2 cellular contexts compared by ENCODE assay signal in the genomic region with DNA sequence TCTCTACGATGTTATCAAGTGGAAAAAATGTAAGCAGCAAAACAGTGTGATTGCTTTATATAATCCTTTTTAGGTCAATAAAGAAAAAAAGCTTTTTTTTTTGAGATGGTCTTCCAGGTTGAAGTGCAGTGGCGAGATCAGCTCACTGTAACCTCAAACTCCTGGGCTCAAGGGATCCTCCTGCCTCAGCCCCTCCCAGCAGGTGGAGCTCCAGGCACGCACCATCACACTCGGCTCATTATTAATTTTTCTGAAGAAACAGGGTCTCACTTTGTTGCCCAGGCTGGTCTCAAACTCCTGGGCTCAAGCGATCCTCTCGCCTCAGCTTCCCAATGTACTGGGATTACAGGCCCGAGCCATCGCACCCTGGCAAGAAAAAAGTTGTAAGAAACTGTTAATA.
TF ChIP-seq lines count a peak whose summit lies in the region.

No MANE protein-coding gene starts in this region.

TF ChIP-seq in HCT116, 20 proteins besides CTCF, POLR2A, EP300 and RAD21:
- no peak for TF ChIP-seq POLR2AphosphoS5 (IDR thresholded peaks at IDR 0.05; ENCODE audit: low read depth, low read length)
- no peak for TF ChIP-seq ZNF274 (IDR thresholded peaks at IDR 0.05; ENCODE audit: low read depth, low read length)
- no peak for TF ChIP-seq TCF7L2 (IDR thresholded peaks at IDR 0.05; ENCODE audit: borderline replicate concordance, extremely low read depth, insufficient read depth, insufficient read length)
- no peak for TF ChIP-seq ELF1 (IDR thresholded peaks at IDR 0.05; ENCODE audit: borderline replicate concordance, low read depth)
- no peak for TF ChIP-seq CBX3 (IDR thresholded peaks at IDR 0.05; ENCODE audit: low read depth)
- no peak for TF ChIP-seq ZFX (IDR thresholded peaks at IDR 0.05)
- TF ChIP-seq EGR1 (IDR thresholded peaks at IDR 0.05; ENCODE audit: low read depth): no peak
- no peak for TF ChIP-seq SP1 (IDR thresholded peaks at IDR 0.05; ENCODE audit: low read depth)
- TF ChIP-seq EZH2phosphoT487 (IDR thresholded peaks at IDR 0.05; ENCODE audit: borderline replicate concordance): no peak
- TF ChIP-seq, protein P1, sequence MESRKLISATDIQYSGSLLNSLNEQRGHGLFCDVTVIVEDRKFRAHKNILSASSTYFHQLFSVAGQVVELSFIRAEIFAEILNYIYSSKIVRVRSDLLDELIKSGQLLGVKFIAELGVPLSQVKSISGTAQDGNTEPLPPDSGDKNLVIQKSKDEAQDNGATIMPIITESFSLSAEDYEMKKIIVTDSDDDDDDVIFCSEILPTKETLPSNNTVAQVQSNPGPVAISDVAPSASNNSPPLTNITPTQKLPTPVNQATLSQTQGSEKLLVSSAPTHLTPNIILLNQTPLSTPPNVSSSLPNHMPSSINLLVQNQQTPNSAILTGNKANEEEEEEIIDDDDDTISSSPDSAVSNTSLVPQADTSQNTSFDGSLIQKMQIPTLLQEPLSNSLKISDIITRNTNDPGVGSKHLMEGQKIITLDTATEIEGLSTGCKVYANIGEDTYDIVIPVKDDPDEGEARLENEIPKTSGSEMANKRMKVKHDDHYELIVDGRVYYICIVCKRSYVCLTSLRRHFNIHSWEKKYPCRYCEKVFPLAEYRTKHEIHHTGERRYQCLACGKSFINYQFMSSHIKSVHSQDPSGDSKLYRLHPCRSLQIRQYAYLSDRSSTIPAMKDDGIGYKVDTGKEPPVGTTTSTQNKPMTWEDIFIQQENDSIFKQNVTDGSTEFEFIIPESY (IDR thresholded peaks at IDR 0.05; ENCODE audit: extremely low read depth, insufficient replicate concordance, low read length): no peak
- no peak for TF ChIP-seq SIN3A (IDR thresholded peaks at IDR 0.05; ENCODE audit: low read depth)
- TF ChIP-seq, protein P2, sequence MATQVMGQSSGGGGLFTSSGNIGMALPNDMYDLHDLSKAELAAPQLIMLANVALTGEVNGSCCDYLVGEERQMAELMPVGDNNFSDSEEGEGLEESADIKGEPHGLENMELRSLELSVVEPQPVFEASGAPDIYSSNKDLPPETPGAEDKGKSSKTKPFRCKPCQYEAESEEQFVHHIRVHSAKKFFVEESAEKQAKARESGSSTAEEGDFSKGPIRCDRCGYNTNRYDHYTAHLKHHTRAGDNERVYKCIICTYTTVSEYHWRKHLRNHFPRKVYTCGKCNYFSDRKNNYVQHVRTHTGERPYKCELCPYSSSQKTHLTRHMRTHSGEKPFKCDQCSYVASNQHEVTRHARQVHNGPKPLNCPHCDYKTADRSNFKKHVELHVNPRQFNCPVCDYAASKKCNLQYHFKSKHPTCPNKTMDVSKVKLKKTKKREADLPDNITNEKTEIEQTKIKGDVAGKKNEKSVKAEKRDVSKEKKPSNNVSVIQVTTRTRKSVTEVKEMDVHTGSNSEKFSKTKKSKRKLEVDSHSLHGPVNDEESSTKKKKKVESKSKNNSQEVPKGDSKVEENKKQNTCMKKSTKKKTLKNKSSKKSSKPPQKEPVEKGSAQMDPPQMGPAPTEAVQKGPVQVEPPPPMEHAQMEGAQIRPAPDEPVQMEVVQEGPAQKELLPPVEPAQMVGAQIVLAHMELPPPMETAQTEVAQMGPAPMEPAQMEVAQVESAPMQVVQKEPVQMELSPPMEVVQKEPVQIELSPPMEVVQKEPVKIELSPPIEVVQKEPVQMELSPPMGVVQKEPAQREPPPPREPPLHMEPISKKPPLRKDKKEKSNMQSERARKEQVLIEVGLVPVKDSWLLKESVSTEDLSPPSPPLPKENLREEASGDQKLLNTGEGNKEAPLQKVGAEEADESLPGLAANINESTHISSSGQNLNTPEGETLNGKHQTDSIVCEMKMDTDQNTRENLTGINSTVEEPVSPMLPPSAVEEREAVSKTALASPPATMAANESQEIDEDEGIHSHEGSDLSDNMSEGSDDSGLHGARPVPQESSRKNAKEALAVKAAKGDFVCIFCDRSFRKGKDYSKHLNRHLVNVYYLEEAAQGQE (IDR thresholded peaks at IDR 0.05; ENCODE audit: low read depth): no peak
- no peak for TF ChIP-seq SRF (IDR thresholded peaks at IDR 0.05; ENCODE audit: low read depth)
- TF ChIP-seq, protein P3, sequence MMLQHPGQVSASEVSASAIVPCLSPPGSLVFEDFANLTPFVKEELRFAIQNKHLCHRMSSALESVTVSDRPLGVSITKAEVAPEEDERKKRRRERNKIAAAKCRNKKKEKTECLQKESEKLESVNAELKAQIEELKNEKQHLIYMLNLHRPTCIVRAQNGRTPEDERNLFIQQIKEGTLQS (IDR thresholded peaks at IDR 0.05): no peak
- TF ChIP-seq FOSL1 (IDR thresholded peaks at IDR 0.05; ENCODE audit: low read depth): no peak
- TF ChIP-seq JUND (IDR thresholded peaks at IDR 0.05): no peak
- TF ChIP-seq, protein P4, sequence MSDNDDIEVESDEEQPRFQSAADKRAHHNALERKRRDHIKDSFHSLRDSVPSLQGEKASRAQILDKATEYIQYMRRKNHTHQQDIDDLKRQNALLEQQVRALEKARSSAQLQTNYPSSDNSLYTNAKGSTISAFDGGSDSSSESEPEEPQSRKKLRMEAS (IDR thresholded peaks at IDR 0.05): no peak
- no peak for TF ChIP-seq YY1 (IDR thresholded peaks at IDR 0.05; ENCODE audit: extremely low read depth, insufficient replicate concordance, low read depth, low read length)
- TF ChIP-seq CEBPB (IDR thresholded peaks at IDR 0.05; ENCODE audit: low read depth): no peak

TF ChIP-seq in HepG2, 621 proteins besides CTCF, POLR2A, EP300 and RAD21:
- TF ChIP-seq DMAP1 (CRISPR knock-in tag; IDR thresholded peaks at IDR 0.05) (no peak), STAG1 (CRISPR knock-in tag; IDR thresholded peaks at IDR 0.05) (peak; percentile 67), NFYC (CRISPR knock-in tag; IDR thresholded peaks at IDR 0.05) (no peak), FOXA3 (CRISPR knock-in tag; IDR thresholded peaks at IDR 0.05) (no peak), MIXL1 (CRISPR knock-in tag; IDR thresholded peaks at IDR 0.05) (peak; percentile 38; the same call in 1 of the 2 replicates), ZNF121 (CRISPR knock-in tag; IDR thresholded peaks at IDR 0.05) (0 out of 2 replicates have a peak, but pooled peaks have one; percentile 25), SMARCE1 (IDR thresholded peaks at IDR 0.05; ENCODE audit: borderline replicate concordance) (no peak), ZNF773 (CRISPR knock-in tag; IDR thresholded peaks at IDR 0.05; ENCODE audit: borderline replicate concordance) (no peak), ZNF367 (CRISPR knock-in tag; IDR thresholded peaks at IDR 0.05; ENCODE audit: borderline replicate concordance) (no peak), HNRNPK (IDR thresholded peaks at IDR 0.05; ENCODE audit: low read depth, low read length, poor library complexity, severe bottlenecking) (no peak), ZNF282 (IDR thresholded peaks at IDR 0.05; ENCODE audit: partially characterized antibody) (no peak), SOX6 (IDR thresholded peaks at IDR 0.05) (no peak), SOX6 (CRISPR knock-in tag; IDR thresholded peaks at IDR 0.05) (no peak), HNRNPL (IDR thresholded peaks at IDR 0.05; ENCODE audit: low read depth, low read length) (no peak), FOXA1 (IDR thresholded peaks at IDR 0.05) (no peak), FOXA1 (CRISPR knock-in tag; IDR thresholded peaks at IDR 0.05) (no peak), XBP1 (CRISPR knock-in tag; IDR thresholded peaks at IDR 0.05) (no peak), SMC3 (IDR thresholded peaks at IDR 0.05; ENCODE audit: low read length) (peak; percentile 51; the same call in 1 of the 2 replicates)
